Comparison of ENCODE assay signal across 1 cellular context in genomic region chr4:6563935-6564645, GRCh38.
TF ChIP-seq lines count a peak whose summit lies in the region.

No MANE protein-coding gene starts in this region.

TF ChIP-seq in A549, 52 proteins besides CTCF, POLR2A, EP300 and RAD21 (continued from another document):
- TF ChIP-seq HMGXB4 (CRISPR knock-in tag; IDR thresholded peaks at IDR 0.05; ENCODE audit: borderline replicate concordance) (no peak), CBX8 (IDR thresholded peaks at IDR 0.05) (no peak), MAFK (IDR thresholded peaks at IDR 0.05; ENCODE audit: partially characterized antibody) (no peak), JUN (IDR thresholded peaks at IDR 0.05) (no peak), PBX3 (IDR thresholded peaks at IDR 0.05) (no peak), JUNB (IDR thresholded peaks at IDR 0.05) (no peak)
